ENCODE assay signal across 17 cellular contexts in the genomic region with DNA sequence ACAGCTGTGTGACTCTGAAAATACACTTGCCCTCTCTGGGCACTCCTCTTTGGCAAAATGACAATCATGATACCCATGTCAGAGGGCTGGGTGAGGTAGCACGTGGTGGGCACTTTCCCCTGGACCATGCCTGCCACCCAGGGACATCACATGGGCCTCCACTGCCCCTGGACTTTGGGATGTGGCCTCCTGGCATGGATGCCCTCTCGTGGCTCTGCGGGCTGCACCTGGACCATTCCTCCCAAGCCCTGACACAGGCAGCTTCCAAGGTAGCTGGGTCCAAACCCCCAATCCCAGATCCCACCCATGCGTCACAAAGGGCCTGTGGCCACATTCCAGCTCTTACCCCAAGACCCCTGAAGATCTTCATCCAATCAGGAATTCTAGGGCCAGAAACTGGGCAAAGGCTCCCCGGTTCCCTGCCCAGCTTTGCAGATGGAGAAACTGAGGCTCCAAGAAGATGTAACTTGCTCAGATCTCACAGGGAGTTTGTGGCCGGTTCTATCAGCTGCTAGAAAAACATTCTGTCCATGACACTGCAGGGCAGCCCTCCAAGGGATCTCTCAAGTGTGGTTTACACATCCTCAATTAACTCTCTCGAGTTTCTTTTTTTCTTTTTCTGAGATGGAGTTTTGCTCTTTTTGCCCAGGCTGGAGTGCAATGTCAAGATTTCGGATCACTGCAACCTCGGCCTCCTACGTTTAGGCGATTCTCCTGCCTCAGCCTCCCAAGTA. TPM values are rescaled to one million over a fixed set of nuclear protein-coding genes. Genes with fewer than 3 reads are reported as not detected.
DNase-seq lines count a peak whose midpoint lies in the region; TF ChIP-seq lines count a peak whose summit lies in the region.
"Had no signal": no experiment of that assay in that cellular context is flagged by ENCODE, and none has a peak within 500 bp of the region (broad histone marks: within the 10 kb centered on the region; RNA-seq: fewer than 3 reads in every experiment).

No MANE protein-coding gene starts in this region.

- no peak overlapping the region for H3K4me3 Mint-ChIP-seq in T-helper 2 cell treated with Interferon-gamma antibody and Interleukin-4, amounts not matched to agents 5 μg/mL and 100 μg/mL, for 36 hours
- H3K4me3 Mint-ChIP-seq: activated CD8-positive, alpha-beta memory T cell treated with anti-CD3 and anti-CD28 coated beads, Interleukin-2, amount 10 ng/mL, durations not matched to agents 7 days and 5 days; T-cell had no signal

- no peaks in the 10 kb centered on the region for H3K36me3 Mint-ChIP-seq in T-helper 2 cell treated with Interferon-gamma antibody and Interleukin-4, amounts not matched to agents 5 μg/mL and 100 μg/mL, for 36 hours (ENCODE audit: low read depth)
- H3K36me3 Mint-ChIP-seq: activated CD8-positive, alpha-beta memory T cell treated with anti-CD3 and anti-CD28 coated beads, Interleukin-2, amount 10 ng/mL, durations not matched to agents 7 days and 5 days; T-cell had no signal

- peak overlapping the region; percentile 4 for H3K9ac ChIP-seq in muscle layer of colon (ENCODE audit: low read length)

- DNase-seq in fibroblast of gingiva (ENCODE audit: low read depth) (peak; percentile 73), thyroid gland (peak; percentile 24 to 36), SK-N-DZ (ENCODE audit: low spot score) (no peak), NCI-H146 (lab: John Stamatoyannopoulos, UW) (no peak)
- no peak for DNase-seq in T-helper 2 cell treated with Interferon-gamma antibody and Interleukin-4, amounts not matched to agents 5 μg/mL and 100 μg/mL, for 36 hours (ENCODE audit: low spot score)
- no peak for DNase-seq in activated CD4-positive, alpha-beta T cell treated with anti-CD3 and anti-CD28 coated beads, Interleukin-2, amount 50 U/mL, for 48 hours
- DNase-seq: activated CD8-positive, alpha-beta memory T cell treated with anti-CD3 and anti-CD28 coated beads, Interleukin-2, amount 10 ng/mL, durations not matched to agents 7 days and 5 days; activated gamma-delta T cell; BE2C; DMS153; effector memory CD4-positive, alpha-beta T cell; NCI-H82; T-cell had no signal

- 71 to 80% methylated on average over 8 of the region's 11 CpGs for WGBS in thyroid gland, 2 donors

- peaks cover 84% of the 10 kb centered on the region for H3K4me1 ChIP-seq in muscle layer of colon (ENCODE audit: insufficient read depth, low read length)
- H3K4me1 ChIP-seq in thyroid gland: peaks cover 35 to 74% of the 10 kb centered on the region in 2 donors

- no peaks in the 10 kb centered on the region for H3K9me3 ChIP-seq in muscle layer of colon (ENCODE audit: low read length)
- no peaks in the 10 kb centered on the region for H3K9me3 ChIP-seq in thyroid gland
- H3K9me3 ChIP-seq: BE2C had no signal

- intact Hi-C loops in thyroid gland (cut with DNase I): no loop called here

- no peak for TF ChIP-seq CTCF in thyroid gland (IDR thresholded peaks at IDR 0.05)

- no peak for TF ChIP-seq POLR2A in thyroid gland (IDR thresholded peaks at IDR 0.05)

- no peaks in the 10 kb centered on the region for H3K4me1 Mint-ChIP-seq in T-helper 2 cell treated with Interferon-gamma antibody and Interleukin-4, amounts not matched to agents 5 μg/mL and 100 μg/mL, for 36 hours (ENCODE audit: low read depth)
- H3K4me1 Mint-ChIP-seq: activated CD8-positive, alpha-beta memory T cell treated with anti-CD3 and anti-CD28 coated beads, Interleukin-2, amount 10 ng/mL, durations not matched to agents 7 days and 5 days; T-cell had no signal

- H3K27me3 ChIP-seq in muscle layer of colon (ENCODE audit: control insufficient read depth in 1 of 2, insufficient read depth in 2 of 2, low read length in 2 of 2): no peaks in the 10 kb centered on the region
- no peaks in the 10 kb centered on the region for H3K27me3 ChIP-seq in thyroid gland
- H3K27me3 ChIP-seq: BE2C had no signal

- peaks cover 5% of the 10 kb centered on the region for H3K27me3 Mint-ChIP-seq in T-helper 2 cell treated with Interferon-gamma antibody and Interleukin-4, amounts not matched to agents 5 μg/mL and 100 μg/mL, for 36 hours (ENCODE audit: low read depth)

- H3K9me3 Mint-ChIP-seq in T-helper 2 cell treated with Interferon-gamma antibody and Interleukin-4, amounts not matched to agents 5 μg/mL and 100 μg/mL, for 36 hours: no peaks in the 10 kb centered on the region

- H3K4me3 ChIP-seq in muscle layer of colon (ENCODE audit: low read depth in 1 of 2, low read length in 2 of 2): peak overlapping the region in 1 of 2 donors; percentile 9
- H3K4me3 ChIP-seq in thyroid gland (replicated peaks in 1 of 3): no peak overlapping the region

- no peak overlapping the region for H3K27ac Mint-ChIP-seq in T-helper 2 cell treated with Interferon-gamma antibody and Interleukin-4, amounts not matched to agents 5 μg/mL and 100 μg/mL, for 36 hours
- H3K27ac Mint-ChIP-seq: activated CD8-positive, alpha-beta memory T cell treated with anti-CD3 and anti-CD28 coated beads, Interleukin-2, amount 10 ng/mL, durations not matched to agents 7 days and 5 days; progenitor cell of endocrine pancreas; T-cell had no signal

- H3K27ac ChIP-seq in angular gyrus (ENCODE audit: low read depth, low read length) (peak overlapping the region; percentile 54), muscle layer of colon (ENCODE audit: low read depth, low read length) (peak overlapping the region; percentile 85), thyroid gland (peak overlapping the region; percentile 22 to 66 (median 61))

- peaks cover under 1% of the 10 kb centered on the region for H3K36me3 ChIP-seq in muscle layer of colon (ENCODE audit: insufficient read depth, low read length)
- no peaks in the 10 kb centered on the region for H3K36me3 ChIP-seq in thyroid gland
- H3K36me3 ChIP-seq: BE2C had no signal

RNA-seq across cellular contexts. Expression of gene CYB5R3, which starts 35.4 kb away (rescaled TPM):
- 100 to 1,000 TPM in 1 of 4 donors, 10 to 100 TPM in 3; 52.6 to 120 (median 75.5) TPM for total RNA-seq in thyroid gland
- 55.6 and 62.0 TPM in 2 replicates for polyA plus RNA-seq in SK-N-DZ (2014; cell fraction: cytosol; rRNA removed)
- polyA plus RNA-seq in SK-N-DZ (2014; cell fraction: nucleus; rRNA removed): 24.7 and 29.8 TPM in 2 replicates

RNA-seq across cellular contexts. Expression of gene A4GALT, which starts 36.0 kb away (rescaled TPM):
- 10 to 100 TPM; 12.6 to 23.9 (median 18.0) TPM for total RNA-seq in thyroid gland
- 0.44 TPM in 1 of 2 replicates, not detected in the other for polyA plus RNA-seq in SK-N-DZ (2014; cell fraction: cytosol; rRNA removed)
- polyA plus RNA-seq in SK-N-DZ (2014; cell fraction: nucleus; rRNA removed): not detected in 2 replicates

RNA-seq across cellular contexts. Expression of gene ATP5MGL, which starts 44.2 kb away (rescaled TPM):
- not detected for total RNA-seq in thyroid gland
- polyA plus RNA-seq in SK-N-DZ (2014; cell fraction: cytosol; rRNA removed): not detected in 2 replicates
- not detected in 2 replicates for polyA plus RNA-seq in SK-N-DZ (2014; cell fraction: nucleus; rRNA removed)
- total RNA-seq: glomerular endothelial cell had no signal

Comparison
In these comparisons a context has a peak if more than half of its experiments do, and no peak if none do; other contexts are left out.
1. DNase-seq: peak in fibroblast of gingiva (single experiment) and thyroid gland (2 of 2); none in T-helper 2 cell treated with Interferon-gamma antibody and Interleukin-4, amounts not matched to agents 5 μg/mL and 100 μg/mL, for 36 hours (single experiment), activated CD4-positive, alpha-beta T cell treated with anti-CD3 and anti-CD28 coated beads, Interleukin-2, amount 50 U/mL, for 48 hours (0 of 2), SK-N-DZ (single experiment) and NCI-H146 (single experiment).
2. Peak in every context shown above with its lines, with median percentiles within 50 percentile points of each other: H3K27ac ChIP-seq.